Comparison of ENCODE assay signal across 12 cellular contexts in genomic region chr7:96823274-96823673, GRCh38.
DNase-seq lines count a peak whose midpoint lies in the region; ATAC-seq and TF ChIP-seq lines count a peak whose summit lies in the region.
"Had no signal": no experiment of that assay in that cellular context is flagged by ENCODE, and none has a peak within 500 bp of the region (broad histone marks: within the 10 kb centered on the region; RNA-seq: fewer than 3 reads in every experiment).

No MANE protein-coding gene starts in this region.

- H3K36me3 ChIP-seq in Karpas-422 (ENCODE audit: insufficient read depth, low read length) (no peaks in the 10 kb centered on the region), testis (ENCODE audit: low read depth, missing control alignments) (no peaks in the 10 kb centered on the region), esophagus muscularis mucosa (no peaks in the 10 kb centered on the region), colonic mucosa (no peaks in the 10 kb centered on the region)
- H3K36me3 ChIP-seq: esophagus squamous epithelium, left ventricle myocardium inferior had no signal

- TF ChIP-seq CTCF in testis (IDR thresholded peaks at IDR 0.05) = no peak
- no peak for TF ChIP-seq CTCF in esophagus muscularis mucosa (IDR thresholded peaks at IDR 0.05)
- TF ChIP-seq CTCF in colonic mucosa (IDR thresholded peaks at IDR 0.05) = no peak

- intact Hi-C loops in testis (cut with DNase I; ENCODE audit: low total_unique reads) (no loop called here), esophagus muscularis mucosa (cut with DNase I) (no loop called here), left ventricle myocardium superior (cut with micrococcal nuclease) (no loop called here), colonic mucosa (cut with DNase I) (no loop called here)

- H3K9me3 ChIP-seq in Karpas-422 (ENCODE audit: low read length) (no peaks in the 10 kb centered on the region), testis (no peaks in the 10 kb centered on the region), esophagus muscularis mucosa (no peaks in the 10 kb centered on the region), colonic mucosa (no peaks in the 10 kb centered on the region)
- H3K9me3 ChIP-seq: esophagus squamous epithelium had no signal

- DNase-seq in Daoy (ENCODE audit: low read depth) (peak; percentile 45), Karpas-422 (peak; percentile 42), astrocyte of the hippocampus (ENCODE audit: low read depth, low spot score) (peak; percentile 59), myocyte (ENCODE audit: low read depth) (peak; percentile 45), testis (no peak), esophagus muscularis mucosa (ENCODE audit: extremely low spot score) (no peak), left ventricle myocardium superior (no peak), colonic mucosa (no peak)
- DNase-seq: activated CD4-positive, alpha-beta T cell treated with anti-CD3 and anti-CD28 coated beads, Interleukin-2, amount 50 U/mL, for 1 hour; esophagus squamous epithelium; left ventricle myocardium inferior; stimulated activated CD4-positive, alpha-beta T cell treated with anti-CD3 and anti-CD28 coated beads, Interleukin-4, amount 100 ng/mL, for 24 hours had no signal

- no peaks in the 10 kb centered on the region for H3K79me2 ChIP-seq in Karpas-422 (ENCODE audit: low read length)

- 73 to 86% methylated on average over 4 of the region's 4 CpGs for WGBS in testis, 2 donors
- WGBS in esophagus muscularis mucosa = 62% methylated on average over 4 of the region's 4 CpGs

- H3K4me3 ChIP-seq in Karpas-422 (ENCODE audit: low read length) = no peak overlapping the region
- no peak overlapping the region for H3K4me3 ChIP-seq in testis
- H3K4me3 ChIP-seq in esophagus muscularis mucosa = no peak overlapping the region
- no peak overlapping the region for H3K4me3 ChIP-seq in colonic mucosa
- H3K4me3 ChIP-seq: esophagus squamous epithelium, left ventricle myocardium inferior had no signal

- no peak overlapping the region for H3K9ac ChIP-seq in Karpas-422 (ENCODE audit: low read length)
- no peak overlapping the region for H3K9ac ChIP-seq in colonic mucosa (ENCODE audit: low read depth in 2 of 2, low read length in 2 of 2)

- H3K4me2 ChIP-seq in Karpas-422 (ENCODE audit: low read depth, low read length, poor library complexity, severe bottlenecking) = no peak overlapping the region

- no peak overlapping the region for H3K27ac ChIP-seq in Karpas-422 (ENCODE audit: low read length)
- no peak overlapping the region for H3K27ac ChIP-seq in testis
- no peak overlapping the region for H3K27ac ChIP-seq in esophagus muscularis mucosa (replicated peaks in 1 of 4)
- no peak overlapping the region for H3K27ac ChIP-seq in colonic mucosa
- H3K27ac ChIP-seq: esophagus squamous epithelium, left ventricle myocardium inferior had no signal

- TF ChIP-seq POLR2A in testis (IDR thresholded peaks at IDR 0.05) = no peak
- TF ChIP-seq POLR2A in esophagus muscularis mucosa (IDR thresholded peaks at IDR 0.05; ENCODE audit: low read depth) = no peak

- H3K9me2 ChIP-seq in Karpas-422 (replicated peaks; ENCODE audit: insufficient read depth, low read length) = no peaks in the 10 kb centered on the region

- no peaks in the 10 kb centered on the region for H4K20me1 ChIP-seq in Karpas-422 (ENCODE audit: insufficient read depth, low read depth, low read length)

- H3K4me1 ChIP-seq in Karpas-422 (ENCODE audit: low read length) = 0 out of 2 replicates have a peak, but pooled peaks cover 2% of the 10 kb centered on the region
- no peaks in the 10 kb centered on the region for H3K4me1 ChIP-seq in testis
- H3K4me1 ChIP-seq in esophagus muscularis mucosa = no peaks in the 10 kb centered on the region
- no peaks in the 10 kb centered on the region for H3K4me1 ChIP-seq in colonic mucosa
- H3K4me1 ChIP-seq: left ventricle myocardium inferior had no signal

- no peak for ATAC-seq in left ventricle myocardium superior

- TF ChIP-seq EP300 in esophagus muscularis mucosa (IDR thresholded peaks at IDR 0.05) = no peak

- no peak overlapping the region for H2AFZ ChIP-seq in Karpas-422 (ENCODE audit: low read length)

- H3K27me3 ChIP-seq in Karpas-422 (ENCODE audit: low read length) = no peaks in the 10 kb centered on the region
- no peaks in the 10 kb centered on the region for H3K27me3 ChIP-seq in testis
- peaks cover 0 to 10% (median 0%) of the 10 kb centered on the region in 4 donors for H3K27me3 ChIP-seq in esophagus muscularis mucosa
- H3K27me3 ChIP-seq in colonic mucosa = no peaks in the 10 kb centered on the region
- H3K27me3 ChIP-seq: esophagus squamous epithelium had no signal

Comparison
In these comparisons a context has a peak if more than half of its experiments do, and no peak if none do; other contexts are left out.
1. DNase-seq: peak in Daoy (single experiment), Karpas-422 (single experiment), astrocyte of the hippocampus (single experiment) and myocyte (single experiment); none in testis (single experiment), esophagus muscularis mucosa (single experiment), left ventricle myocardium superior (single experiment) and colonic mucosa (single experiment).